ENCODE assay signal across 3 cellular contexts in genomic region chr17:68122587-68122986, GRCh38.
TF ChIP-seq lines count a peak whose summit lies in the region.

No MANE protein-coding gene starts in this region.

TF ChIP-seq in HepG2, 621 proteins besides CTCF, POLR2A, EP300 and RAD21:
- TF ChIP-seq ZNF431 (CRISPR knock-in tag; IDR thresholded peaks at IDR 0.05; ENCODE audit: borderline replicate concordance, low read depth) = no peak
- no peak for TF ChIP-seq MAZ (IDR thresholded peaks at IDR 0.05; ENCODE audit: borderline replicate concordance, low read depth, low read length)
- TF ChIP-seq MAZ (CRISPR knock-in tag; IDR thresholded peaks at IDR 0.05; ENCODE audit: low read depth) = no peak
- no peak for TF ChIP-seq SALL2 (CRISPR knock-in tag; IDR thresholded peaks at IDR 0.05)
- TF ChIP-seq ZNF44 (CRISPR knock-in tag; IDR thresholded peaks at IDR 0.05) = no peak
- no peak for TF ChIP-seq CEBPG (CRISPR knock-in tag; IDR thresholded peaks at IDR 0.05)
- TF ChIP-seq MIER3 (CRISPR knock-in tag; IDR thresholded peaks at IDR 0.05; ENCODE audit: borderline replicate concordance) = no peak
- TF ChIP-seq ZNF280B (CRISPR knock-in tag; IDR thresholded peaks at IDR 0.05; ENCODE audit: borderline replicate concordance) = no peak
- TF ChIP-seq GABPB1 (CRISPR knock-in tag; IDR thresholded peaks at IDR 0.05) = no peak
- no peak for TF ChIP-seq THYN1 (CRISPR knock-in tag; IDR thresholded peaks at IDR 0.05; ENCODE audit: borderline replicate concordance, low read depth)
- no peak for TF ChIP-seq ETV5 (CRISPR knock-in tag; IDR thresholded peaks at IDR 0.05; ENCODE audit: borderline replicate concordance)
- TF ChIP-seq ZNF772 (CRISPR knock-in tag; IDR thresholded peaks at IDR 0.05) = no peak
- TF ChIP-seq HNF4G (IDR thresholded peaks at IDR 0.05; ENCODE audit: borderline replicate concordance, low read depth, low read length) = no peak
- no peak for TF ChIP-seq HNF4G (CRISPR knock-in tag; IDR thresholded peaks at IDR 0.05; ENCODE audit: borderline replicate concordance, low read depth)

TF ChIP-seq in HCT116, 20 proteins besides CTCF, POLR2A, EP300 and RAD21:
- TF ChIP-seq POLR2AphosphoS5 (IDR thresholded peaks at IDR 0.05; ENCODE audit: low read depth, low read length) (no peak), CBX3 (IDR thresholded peaks at IDR 0.05; ENCODE audit: low read depth) (peak; percentile 89)

TF ChIP-seq in GM12878, 131 proteins besides CTCF, POLR2A, EP300 and RAD21:
- TF ChIP-seq, protein P1, sequence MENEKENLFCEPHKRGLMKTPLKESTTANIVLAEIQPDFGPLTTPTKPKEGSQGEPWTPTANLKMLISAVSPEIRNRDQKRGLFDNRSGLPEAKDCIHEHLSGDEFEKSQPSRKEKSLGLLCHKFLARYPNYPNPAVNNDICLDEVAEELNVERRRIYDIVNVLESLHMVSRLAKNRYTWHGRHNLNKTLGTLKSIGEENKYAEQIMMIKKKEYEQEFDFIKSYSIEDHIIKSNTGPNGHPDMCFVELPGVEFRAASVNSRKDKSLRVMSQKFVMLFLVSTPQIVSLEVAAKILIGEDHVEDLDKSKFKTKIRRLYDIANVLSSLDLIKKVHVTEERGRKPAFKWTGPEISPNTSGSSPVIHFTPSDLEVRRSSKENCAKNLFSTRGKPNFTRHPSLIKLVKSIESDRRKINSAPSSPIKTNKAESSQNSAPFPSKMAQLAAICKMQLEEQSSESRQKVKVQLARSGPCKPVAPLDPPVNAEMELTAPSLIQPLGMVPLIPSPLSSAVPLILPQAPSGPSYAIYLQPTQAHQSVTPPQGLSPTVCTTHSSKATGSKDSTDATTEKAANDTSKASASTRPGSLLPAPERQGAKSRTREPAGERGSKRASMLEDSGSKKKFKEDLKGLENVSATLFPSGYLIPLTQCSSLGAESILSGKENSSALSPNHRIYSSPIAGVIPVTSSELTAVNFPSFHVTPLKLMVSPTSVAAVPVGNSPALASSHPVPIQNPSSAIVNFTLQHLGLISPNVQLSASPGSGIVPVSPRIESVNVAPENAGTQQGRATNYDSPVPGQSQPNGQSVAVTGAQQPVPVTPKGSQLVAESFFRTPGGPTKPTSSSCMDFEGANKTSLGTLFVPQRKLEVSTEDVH (IDR thresholded peaks at IDR 0.05; ENCODE audit: low read depth, partially characterized antibody) = no peak
- peak; percentile 72; the same call in 1 of the 2 replicates for TF ChIP-seq CBX5 (IDR thresholded peaks at IDR 0.05; ENCODE audit: low read depth)
